30 cellular contexts compared by ENCODE assay signal in the genomic region with DNA sequence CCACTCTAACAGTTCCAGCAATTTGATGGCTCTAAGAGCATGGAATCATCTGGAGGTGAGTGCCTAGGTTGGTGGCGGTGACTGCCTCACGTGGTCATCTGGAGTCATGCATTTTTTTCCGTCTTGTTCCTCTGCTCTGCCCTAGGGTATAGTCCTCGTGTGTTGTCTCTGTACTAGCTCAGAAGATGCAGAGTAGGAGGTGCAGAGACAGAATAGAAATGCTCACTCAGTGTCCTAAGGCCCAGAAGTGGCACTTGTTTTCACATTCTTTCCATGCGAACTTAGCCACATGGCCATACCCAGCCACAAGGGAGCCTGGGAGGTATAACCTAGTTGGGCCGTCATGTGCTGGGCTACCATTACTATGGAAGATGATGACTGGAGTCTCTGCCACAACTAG. TPM values are rescaled to one million over a fixed set of nuclear protein-coding genes. Genes with fewer than 3 reads are reported as not detected.
DNase-seq lines count a peak whose midpoint lies in the region; ATAC-seq and TF ChIP-seq lines count a peak whose summit lies in the region.
"Had no signal": no experiment of that assay in that cellular context is flagged by ENCODE, and none has a peak within 500 bp of the region (broad histone marks: within the 10 kb centered on the region; RNA-seq: fewer than 3 reads in every experiment).

No MANE protein-coding gene starts in this region.

- no peak for TF ChIP-seq POLR2A in breast epithelium (IDR thresholded peaks at IDR 0.05)

- DNase-seq in activated naive CD8-positive, alpha-beta T cell treated with anti-CD3 and anti-CD28 coated beads for 36 hours, result no peak
- no peak for DNase-seq in endodermal cell
- DNase-seq in stimulated activated effector memory CD8-positive, alpha-beta T cell treated with anti-CD3 and anti-CD28 coated beads, Interleukin-12 subunit alpha, Interleukin-12 subunit beta, amount 100 ng/mL, for 72 hours (ENCODE audit: low spot score in 2 of 2), result no peak
- no peak for DNase-seq in mucosa of gallbladder (ENCODE audit: low spot score)
- no peak for DNase-seq in breast epithelium (ENCODE audit: low spot score in 2 of 2)
- DNase-seq: activated CD4-positive, CD25-positive, alpha-beta regulatory T cell; activated gamma-delta T cell; activated T-cell treated with anti-CD3 and anti-CD28 coated beads for 4 hours; adrenal gland; colonic mucosa; COR-L47; foreskin melanocyte; KG1; MM.1S; NCI-H1417 treated with DMSO at 0.1 percent for 48 hours; NCI-H2107; NCI-H446; NCI-H82; nucleus accumbens; thyroid gland had no signal

- POLR2A ChIA-PET in HEK293 (lab: Yijun Ruan, JAX), result no interaction called here

- H3K4me1 ChIP-seq in HEK293 (ENCODE audit: control insufficient read depth, insufficient read depth, low read length), result peaks cover 14% of the 10 kb centered on the region
- no peaks in the 10 kb centered on the region for H3K4me1 ChIP-seq in endodermal cell (ENCODE audit: control insufficient read depth, insufficient read depth, low read length)
- H3K4me1 ChIP-seq in breast epithelium, result peaks cover 0 to 7% of the 10 kb centered on the region in 2 donors
- H3K4me1 ChIP-seq: prostate gland, SJSA1 had no signal

- no peak for TF ChIP-seq CTCF in HEK293 (tag by site-specific recombination; IDR thresholded peaks at IDR 0.05)
- peak; percentile 30 for TF ChIP-seq CTCF in endodermal cell (conservative IDR thresholded peaks at IDR 0.05)
- TF ChIP-seq CTCF in breast epithelium (IDR thresholded peaks at IDR 0.05), result no peak

- CTCF ChIA-PET in HEK293 (lab: Yijun Ruan, JAX), result interaction anchor here (1.0 kb wide), 1 partner anchor 16 kb away, joined by 3 read pairs; no protein-coding TSS in a partner anchor

- H3K9me3 ChIP-seq in HEK293 (ENCODE audit: control insufficient read depth, insufficient read depth, low read depth, low read length) (no peaks in the 10 kb centered on the region), endodermal cell (ENCODE audit: control insufficient read depth, low read length) (peaks cover 21% of the 10 kb centered on the region), breast epithelium (peaks cover 0 to 3% of the 10 kb centered on the region in 2 donors)
- H3K9me3 ChIP-seq: adrenal gland, colonic mucosa, HAP-1, prostate gland, SJSA1, thyroid gland had no signal

- WGBS in endodermal cell (ENCODE audit: insufficient coverage in 1 of 2, insufficient read length in 1 of 2), 2 experiments, result 91 to 93% methylated on average over 4 to 6 of the region's 6 CpGs

- H3K4me3 ChIP-seq in HEK293 (ENCODE audit: low read depth, low read length) (no peak overlapping the region), endodermal cell (ENCODE audit: low read length) (no peak overlapping the region), breast epithelium (no peak overlapping the region)
- H3K4me3 ChIP-seq: adrenal gland, colonic mucosa, HAP-1, prostate gland, SJSA1, thyroid gland had no signal

- no peaks in the 10 kb centered on the region for H3K27me3 ChIP-seq in endodermal cell (ENCODE audit: control insufficient read depth, insufficient read depth, low read length, poor library complexity, severe bottlenecking)
- no peaks in the 10 kb centered on the region for H3K27me3 ChIP-seq in breast epithelium
- H3K27me3 ChIP-seq: adrenal gland, colonic mucosa, SJSA1, thyroid gland had no signal

- H3K9ac ChIP-seq in endodermal cell (ENCODE audit: extremely low read depth, low read length, poor library complexity, severe bottlenecking), result no peak overlapping the region

- peaks cover 4% of the 10 kb centered on the region for H3K9me3 Mint-ChIP-seq in activated naive CD8-positive, alpha-beta T cell (ENCODE audit: low read depth)
- H3K9me3 Mint-ChIP-seq in activated naive CD8-positive, alpha-beta T cell treated with anti-CD3 and anti-CD28 coated beads for 36 hours, result peaks cover 7% of the 10 kb centered on the region
- H3K9me3 Mint-ChIP-seq in endodermal cell, result peaks cover 15% of the 10 kb centered on the region
- no peaks in the 10 kb centered on the region for H3K9me3 Mint-ChIP-seq in stimulated activated effector memory CD8-positive, alpha-beta T cell treated with anti-CD3 and anti-CD28 coated beads, Interleukin-12 subunit alpha, Interleukin-12 subunit beta, amount 100 ng/mL, for 72 hours

- peaks cover 83% of the 10 kb centered on the region for H3K4me1 Mint-ChIP-seq in activated naive CD8-positive, alpha-beta T cell (ENCODE audit: low read depth)
- H3K4me1 Mint-ChIP-seq in activated naive CD8-positive, alpha-beta T cell treated with anti-CD3 and anti-CD28 coated beads for 36 hours, result peaks cover 70% of the 10 kb centered on the region
- H3K4me1 Mint-ChIP-seq in endodermal cell, result peaks cover 14% of the 10 kb centered on the region
- H3K4me1 Mint-ChIP-seq in stimulated activated effector memory CD8-positive, alpha-beta T cell treated with anti-CD3 and anti-CD28 coated beads, Interleukin-12 subunit alpha, Interleukin-12 subunit beta, amount 100 ng/mL, for 72 hours, result peaks cover 70% of the 10 kb centered on the region

- no peaks in the 10 kb centered on the region for H3K27me3 Mint-ChIP-seq in activated naive CD8-positive, alpha-beta T cell
- H3K27me3 Mint-ChIP-seq in activated naive CD8-positive, alpha-beta T cell treated with anti-CD3 and anti-CD28 coated beads for 36 hours, result no peaks in the 10 kb centered on the region
- no peaks in the 10 kb centered on the region for H3K27me3 Mint-ChIP-seq in endodermal cell (ENCODE audit: insufficient read depth)
- H3K27me3 Mint-ChIP-seq: memory B cell; stimulated activated naive CD8-positive, alpha-beta T cell treated with anti-CD3 and anti-CD28 coated beads, Interleukin-15, Interleukin-2, amounts not matched to agents 100 ng/mL and 50 ng/mL, for 24 hours had no signal

- peaks cover 5% of the 10 kb centered on the region for H3K36me3 Mint-ChIP-seq in activated naive CD8-positive, alpha-beta T cell
- peaks cover 43% of the 10 kb centered on the region for H3K36me3 Mint-ChIP-seq in activated naive CD8-positive, alpha-beta T cell treated with anti-CD3 and anti-CD28 coated beads for 36 hours
- peaks cover 9% of the 10 kb centered on the region for H3K36me3 Mint-ChIP-seq in endodermal cell (ENCODE audit: low read depth)
- H3K36me3 Mint-ChIP-seq in stimulated activated effector memory CD8-positive, alpha-beta T cell treated with anti-CD3 and anti-CD28 coated beads, Interleukin-12 subunit alpha, Interleukin-12 subunit beta, amount 100 ng/mL, for 72 hours, result peaks cover 6% of the 10 kb centered on the region

- intact Hi-C loops in breast epithelium (cut with DNase I; ENCODE audit: low total_unique reads), result no loop called here

- H3K36me3 ChIP-seq in HEK293 (ENCODE audit: control insufficient read depth in 2 of 2, insufficient read depth in 1 of 2, low read length in 2 of 2) (no peaks in the 10 kb centered on the region), endodermal cell (ENCODE audit: control insufficient read depth, insufficient read depth, low read length) (peaks cover 12% of the 10 kb centered on the region), breast epithelium (no peaks in the 10 kb centered on the region)
- H3K36me3 ChIP-seq: adrenal gland, colonic mucosa, prostate gland, thyroid gland had no signal

- no peak for ATAC-seq in stimulated activated effector memory CD8-positive, alpha-beta T cell treated with anti-CD3 and anti-CD28 coated beads, Interleukin-12 subunit alpha, Interleukin-12 subunit beta, amount 100 ng/mL, for 72 hours
- no peak for ATAC-seq in HG02623 (IDR thresholded peaks at IDR 0.05; ENCODE audit: unreplicated experiment)
- ATAC-seq: esophagus mucosa had no signal

- H3K27ac ChIP-seq in HEK293 (ENCODE audit: extremely low read depth, low read depth, low read length) (no peak overlapping the region), endodermal cell (ENCODE audit: low read depth, low read length) (no peak overlapping the region), breast epithelium (no peak overlapping the region)
- H3K27ac ChIP-seq: adrenal gland, colonic mucosa, prostate gland, SJSA1, thyroid gland had no signal

- no peak overlapping the region for H3K4me3 Mint-ChIP-seq in activated naive CD8-positive, alpha-beta T cell
- H3K4me3 Mint-ChIP-seq in activated naive CD8-positive, alpha-beta T cell treated with anti-CD3 and anti-CD28 coated beads for 36 hours, result no peak overlapping the region
- no peak overlapping the region for H3K4me3 Mint-ChIP-seq in endodermal cell
- no peak overlapping the region for H3K4me3 Mint-ChIP-seq in stimulated activated effector memory CD8-positive, alpha-beta T cell treated with anti-CD3 and anti-CD28 coated beads, Interleukin-12 subunit alpha, Interleukin-12 subunit beta, amount 100 ng/mL, for 72 hours
- H3K4me3 Mint-ChIP-seq: brain; memory B cell; stimulated activated naive CD8-positive, alpha-beta T cell treated with anti-CD3 and anti-CD28 coated beads, Interleukin-15, Interleukin-2, amounts not matched to agents 100 ng/mL and 50 ng/mL, for 24 hours had no signal

- peak overlapping the region; percentile 48 for H3K27ac Mint-ChIP-seq in activated naive CD8-positive, alpha-beta T cell
- H3K27ac Mint-ChIP-seq in activated naive CD8-positive, alpha-beta T cell treated with anti-CD3 and anti-CD28 coated beads for 36 hours, result no peak overlapping the region
- H3K27ac Mint-ChIP-seq in endodermal cell, result no peak overlapping the region
- peak overlapping the region; percentile 43 for H3K27ac Mint-ChIP-seq in stimulated activated effector memory CD8-positive, alpha-beta T cell treated with anti-CD3 and anti-CD28 coated beads, Interleukin-12 subunit alpha, Interleukin-12 subunit beta, amount 100 ng/mL, for 72 hours
- H3K27ac Mint-ChIP-seq: stimulated activated naive CD8-positive, alpha-beta T cell treated with anti-CD3 and anti-CD28 coated beads, Interleukin-15, Interleukin-2, amounts not matched to agents 100 ng/mL and 50 ng/mL, for 24 hours had no signal

TF ChIP-seq in HEK293, 187 proteins besides CTCF, POLR2A, EP300 and RAD21 (continues in another document):
- TF ChIP-seq MZF1 (tag by site-specific recombination; IDR thresholded peaks at IDR 0.05; ENCODE audit: borderline replicate concordance), result peak; percentile 60; the same call in 1 of the 2 replicates
- no peak for TF ChIP-seq MEIS1 (CRISPR knock-in tag; IDR thresholded peaks at IDR 0.05; ENCODE audit: borderline replicate concordance)
- no peak for TF ChIP-seq ZNF645 (tag by site-specific recombination; IDR thresholded peaks at IDR 0.05)
- no peak for TF ChIP-seq RBAK (tag by site-specific recombination; IDR thresholded peaks at IDR 0.05)

RNA-seq across cellular contexts. Expression of gene DYRK1A, which starts 30.3 kb away (rescaled TPM):
- total RNA-seq in activated naive CD8-positive, alpha-beta T cell treated with anti-CD3 and anti-CD28 coated beads for 36 hours, result 10 to 100 TPM; 63.1 to 64.3 TPM
- total RNA-seq in endodermal cell (10 to 100 TPM; 73.9 to 75.2 TPM), mucosa of gallbladder (70.2 TPM), breast epithelium (100 to 1,000 TPM in 1 of 3 donors, 10 to 100 TPM in 2; 71.7 to 138 (median 93.1) TPM)
- polyA plus RNA-seq in endodermal cell (2013, experiment 1 of 2), result 35.8 TPM
- 38.0 TPM for polyA plus RNA-seq in endodermal cell (2013, experiment 2 of 2)

Comparison
In these comparisons a context has a peak if more than half of its experiments do, and no peak if none do; other contexts are left out.
1. H3K27ac Mint-ChIP-seq: peak in activated naive CD8-positive, alpha-beta T cell (single experiment) and stimulated activated effector memory CD8-positive, alpha-beta T cell treated with anti-CD3 and anti-CD28 coated beads, Interleukin-12 subunit alpha, Interleukin-12 subunit beta, amount 100 ng/mL, for 72 hours (single experiment); none in activated naive CD8-positive, alpha-beta T cell treated with anti-CD3 and anti-CD28 coated beads for 36 hours (single experiment) and endodermal cell (single experiment).